1 cellular context compared by ENCODE assay signal in the genomic region with DNA sequence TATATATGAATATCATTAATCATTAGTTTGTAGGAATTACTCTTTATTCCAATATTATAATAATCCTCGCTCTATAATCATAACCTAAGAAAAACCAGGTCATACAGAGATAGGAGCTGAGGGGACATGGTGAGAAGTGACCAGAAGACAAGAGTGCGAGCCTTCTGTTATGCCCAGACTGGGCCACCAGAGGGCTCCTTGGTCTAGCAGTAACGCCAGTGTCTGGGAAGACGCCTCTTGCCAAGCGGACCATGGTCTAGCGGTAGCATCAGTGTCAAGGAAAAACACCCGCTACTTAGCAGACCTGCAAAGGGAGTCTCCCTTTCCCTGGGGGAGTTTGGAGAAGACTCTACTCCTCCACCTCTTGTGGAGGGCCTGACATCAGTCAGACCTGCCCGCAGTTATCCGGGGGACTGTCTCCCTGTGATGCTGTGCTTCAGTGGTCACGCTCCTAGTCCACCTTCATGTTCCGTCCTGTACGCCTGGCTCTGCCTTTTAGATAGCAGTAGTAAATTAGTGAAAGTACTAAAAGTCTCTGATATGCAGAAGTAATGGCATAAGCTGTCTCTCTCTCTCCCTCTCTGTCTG.
TF ChIP-seq lines count a peak whose summit lies in the region.

No MANE protein-coding gene starts in this region.

TF ChIP-seq in HepG2, 621 proteins besides CTCF, POLR2A, EP300 and RAD21:
- TF ChIP-seq, protein P1, sequence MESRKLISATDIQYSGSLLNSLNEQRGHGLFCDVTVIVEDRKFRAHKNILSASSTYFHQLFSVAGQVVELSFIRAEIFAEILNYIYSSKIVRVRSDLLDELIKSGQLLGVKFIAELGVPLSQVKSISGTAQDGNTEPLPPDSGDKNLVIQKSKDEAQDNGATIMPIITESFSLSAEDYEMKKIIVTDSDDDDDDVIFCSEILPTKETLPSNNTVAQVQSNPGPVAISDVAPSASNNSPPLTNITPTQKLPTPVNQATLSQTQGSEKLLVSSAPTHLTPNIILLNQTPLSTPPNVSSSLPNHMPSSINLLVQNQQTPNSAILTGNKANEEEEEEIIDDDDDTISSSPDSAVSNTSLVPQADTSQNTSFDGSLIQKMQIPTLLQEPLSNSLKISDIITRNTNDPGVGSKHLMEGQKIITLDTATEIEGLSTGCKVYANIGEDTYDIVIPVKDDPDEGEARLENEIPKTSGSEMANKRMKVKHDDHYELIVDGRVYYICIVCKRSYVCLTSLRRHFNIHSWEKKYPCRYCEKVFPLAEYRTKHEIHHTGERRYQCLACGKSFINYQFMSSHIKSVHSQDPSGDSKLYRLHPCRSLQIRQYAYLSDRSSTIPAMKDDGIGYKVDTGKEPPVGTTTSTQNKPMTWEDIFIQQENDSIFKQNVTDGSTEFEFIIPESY (CRISPR knock-in tag; IDR thresholded peaks at IDR 0.05): peak; percentile 99
- TF ChIP-seq STAG1 (CRISPR knock-in tag; IDR thresholded peaks at IDR 0.05): peak; percentile 71
TF ChIP-seq in HepG2: peak in this region for 2; not testable (repeated sequence) for 619.
